27 cellular contexts compared by ENCODE assay signal in the genomic region with DNA sequence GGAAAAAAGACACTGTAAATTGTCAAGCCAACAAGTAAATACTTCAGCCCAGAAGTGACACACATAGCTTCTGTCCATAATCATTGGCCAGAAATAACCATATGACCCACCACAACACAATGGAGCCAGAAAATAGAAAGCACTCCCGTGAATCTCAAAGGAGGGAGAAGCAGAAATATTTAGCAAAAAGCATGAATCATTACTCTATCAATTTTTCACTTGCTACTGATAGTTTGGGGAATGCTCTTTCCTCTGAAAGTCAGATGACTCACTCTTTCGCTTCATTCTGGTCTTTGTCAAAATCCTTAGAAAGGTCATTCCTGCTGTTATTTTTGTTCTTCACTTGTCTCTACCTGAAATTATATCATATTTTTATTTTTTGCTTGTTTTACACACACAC.
DNase-seq lines count a peak whose midpoint lies in the region; FAIRE-seq and TF ChIP-seq lines count a peak whose summit lies in the region.
"Had no signal": no experiment of that assay in that cellular context is flagged by ENCODE, and none has a peak within 500 bp of the region (broad histone marks: within the 10 kb centered on the region; RNA-seq: fewer than 3 reads in every experiment).

No MANE protein-coding gene starts in this region.

- no peak overlapping the region for H3K4me3 Mint-ChIP-seq in astrocyte (ENCODE audit: unreplicated experiment)
- H3K4me3 Mint-ChIP-seq: mesothelial cell of epicardium, natural killer cell had no signal

- no peaks in the 10 kb centered on the region for H3K27me3 Mint-ChIP-seq in astrocyte (ENCODE audit: low read depth, unreplicated experiment)

- no peaks in the 10 kb centered on the region for H3K36me3 ChIP-seq in astrocyte (ENCODE audit: insufficient read depth, low read length)
- H3K36me3 ChIP-seq: BLaER1 treated with 17β-estradiol and CSF1 and Interleukin-3, amounts not matched to agents 10 nM and 100 nM; colonic mucosa; gastroesophageal sphincter; left ventricle myocardium inferior; upper lobe of left lung had no signal

- H3K9me3 ChIP-seq in astrocyte (ENCODE audit: insufficient read depth, low read depth, low read length), result no peaks in the 10 kb centered on the region
- H3K9me3 ChIP-seq: BLaER1 treated with 17β-estradiol and CSF1 and Interleukin-3, amounts not matched to agents 10 nM and 100 nM; colonic mucosa; gastroesophageal sphincter; left ventricle myocardium inferior; upper lobe of left lung had no signal

- H4K20me1 ChIP-seq in astrocyte (ENCODE audit: insufficient read depth, low read length), result no peaks in the 10 kb centered on the region
- H4K20me1 ChIP-seq: BLaER1 treated with 17β-estradiol and CSF1 and Interleukin-3, amounts not matched to agents 10 nM and 100 nM had no signal

- peak overlapping the region; percentile 1 for H3K4me2 ChIP-seq in astrocyte (ENCODE audit: low read length)
- H3K4me2 ChIP-seq: BLaER1 treated with 17β-estradiol and CSF1 and Interleukin-3, amounts not matched to agents 10 nM and 100 nM; KMS-11 had no signal

- H3K4me3 ChIP-seq in astrocyte (ENCODE audit: insufficient read depth, low read depth, low read length) (no peak overlapping the region), fibroblast of the aortic adventitia (ENCODE audit: low read depth, low read length) (no peak overlapping the region)
- H3K4me3 ChIP-seq: BLaER1 treated with 17β-estradiol and CSF1 and Interleukin-3, amounts not matched to agents 10 nM and 100 nM; colonic mucosa; gastroesophageal sphincter; left ventricle myocardium inferior; SK-N-MC; upper lobe of left lung had no signal

- no peak overlapping the region for H3K9ac ChIP-seq in astrocyte (ENCODE audit: low read length)
- H3K9ac ChIP-seq: BLaER1 treated with 17β-estradiol and CSF1 and Interleukin-3, amounts not matched to agents 10 nM and 100 nM; KMS-11 had no signal

- no peaks in the 10 kb centered on the region for H3K27me3 ChIP-seq in astrocyte (ENCODE audit: insufficient read depth, low read length)
- H3K27me3 ChIP-seq: BLaER1 treated with 17β-estradiol and CSF1 and Interleukin-3, amounts not matched to agents 10 nM and 100 nM; colonic mucosa; gastroesophageal sphincter; upper lobe of left lung had no signal

- TF ChIP-seq CTCF in astrocyte (IDR thresholded peaks at IDR 0.05; ENCODE audit: insufficient read depth, low read depth, low read length) (no peak), fibroblast of the aortic adventitia (IDR thresholded peaks at IDR 0.05; ENCODE audit: insufficient read depth, low read length) (no peak)

- H3K4me1 ChIP-seq in astrocyte (ENCODE audit: insufficient read depth, low read length), result peaks cover 4% of the 10 kb centered on the region
- H3K4me1 ChIP-seq: BLaER1 treated with 17β-estradiol and CSF1 and Interleukin-3, amounts not matched to agents 10 nM and 100 nM; colonic mucosa; gastroesophageal sphincter; left ventricle myocardium inferior; upper lobe of left lung had no signal

- no peak overlapping the region for H3K27ac ChIP-seq in astrocyte (ENCODE audit: low read depth, low read length)
- H3K27ac ChIP-seq: BLaER1 treated with 17β-estradiol and CSF1 and Interleukin-3, amounts not matched to agents 10 nM and 100 nM; colonic mucosa; gastroesophageal sphincter; KMS-11; left ventricle myocardium inferior; SK-N-MC; upper lobe of left lung had no signal

- no peaks in the 10 kb centered on the region for H3K79me2 ChIP-seq in astrocyte (ENCODE audit: insufficient read depth, low read length)

- H2AFZ ChIP-seq in astrocyte (ENCODE audit: low read depth, low read length), result no peak overlapping the region

- no peak overlapping the region for H3K27ac Mint-ChIP-seq in astrocyte (ENCODE audit: unreplicated experiment)
- H3K27ac Mint-ChIP-seq: mesothelial cell of epicardium, natural killer cell had no signal

- peak; percentile 79 for FAIRE-seq in astrocyte (lab: Jason Lieb, UNC)
- FAIRE-seq: bronchial epithelial cell had no signal

- no peaks in the 10 kb centered on the region for H3K9me3 Mint-ChIP-seq in astrocyte (ENCODE audit: unreplicated experiment)
- H3K9me3 Mint-ChIP-seq: mesothelial cell of epicardium had no signal

- DNase-seq in GM04503 (ENCODE audit: low read depth) (peak; percentile 5), astrocyte (ENCODE audit: low read depth) (peak; percentile 83), fibroblast of the aortic adventitia (ENCODE audit: low read depth) (peak; percentile 14), non-pigmented ciliary epithelial cell (ENCODE audit: low read depth) (peak; percentile 4), CD1c-positive myeloid dendritic cell (ENCODE audit: extremely low spot score) (no peak), NCI-H187 treated with DMSO at 0.1 percent for 48 hours (lab: John Stamatoyannopoulos, UW) (no peak)
- DNase-seq in activated naive CD4-positive, alpha-beta T cell treated with Interleukin-2 at 50 U/mL for 16 hours, result no peak
- no peak for DNase-seq in stimulated activated CD4-positive, alpha-beta T cell treated with anti-CD3 and anti-CD28 coated beads, Interleukin-4, amount 100 ng/mL, for 24 hours
- DNase-seq: activated effector memory CD4-positive, alpha-beta T cell treated with anti-CD3 and anti-CD28 coated beads, Interleukin-2, amount 50 U/mL, for 16 hours; activated T-cell treated with anti-CD3 and anti-CD28 coated beads, Interleukin-2, amount 50 U/mL, for 1 hour; colonic mucosa; COR-L47; DMS79; effector CD8-positive, alpha-beta T cell; erythroblast; left ventricle myocardium inferior; natural killer cell; NCI-H1417; NCI-H446 treated with DMSO at 0.1 percent for 48 hours; stimulated activated CD8-positive, alpha-beta memory T cell treated with anti-CD3 and anti-CD28 coated beads, Interleukin-4, amount 100 ng/mL, for 48 hours; upper lobe of left lung had no signal

- H3K36me3 Mint-ChIP-seq in astrocyte (ENCODE audit: low read depth, unreplicated experiment), result no peaks in the 10 kb centered on the region
- H3K36me3 Mint-ChIP-seq: mesothelial cell of epicardium, natural killer cell had no signal

- H3K4me1 Mint-ChIP-seq in astrocyte (ENCODE audit: low read depth, unreplicated experiment), result peaks cover 7% of the 10 kb centered on the region
- H3K4me1 Mint-ChIP-seq: mesothelial cell of epicardium, natural killer cell had no signal

Comparison
In these comparisons a context has a peak if more than half of its experiments do, and no peak if none do; other contexts are left out.
1. DNase-seq: peak in GM04503 (single experiment), astrocyte (single experiment), fibroblast of the aortic adventitia (single experiment) and non-pigmented ciliary epithelial cell (single experiment); none in CD1c-positive myeloid dendritic cell (single experiment), NCI-H187 treated with DMSO at 0.1 percent for 48 hours (single experiment), activated naive CD4-positive, alpha-beta T cell treated with Interleukin-2 at 50 U/mL for 16 hours (single experiment) and stimulated activated CD4-positive, alpha-beta T cell treated with anti-CD3 and anti-CD28 coated beads, Interleukin-4, amount 100 ng/mL, for 24 hours (single experiment).